In genomic region chr7:2886391-2886790, GRCh38 we compare ENCODE assay signal across 9 cellular contexts.
"Had no signal": no experiment of that assay in that cellular context is flagged by ENCODE, and none has a peak within 500 bp of the region (broad histone marks: within the 10 kb centered on the region; RNA-seq: fewer than 3 reads in every experiment).

No MANE protein-coding gene starts in this region.

- H3K4me3 Mint-ChIP-seq: activated naive CD4-positive, alpha-beta T cell treated with anti-CD3 and anti-CD28 coated beads for 36 hours; activated T-helper 17 cell treated with anti-CD3 and anti-CD28 coated beads, Interleukin-2, amount 50 U/mL, for 72 hours; nephron; T-helper 1 cell treated with Interleukin-12 subunit alpha and Interleukin-12 subunit beta and Interleukin-4 antibody, amounts not matched to agents 30 μg/mL and 1 μg/mL, for 36 hours had no signal

- H3K4me3 ChIP-seq: cardiac muscle cell, left ventricle myocardium inferior, testis, upper lobe of right lung had no signal

- H3K4me1 ChIP-seq: left ventricle myocardium inferior, parathyroid adenoma, testis, upper lobe of right lung had no signal

- H3K36me3 ChIP-seq: cardiac muscle cell, left ventricle myocardium inferior, upper lobe of right lung had no signal

- H3K79me2 ChIP-seq: parathyroid adenoma had no signal

- DNase-seq: left ventricle myocardium inferior, upper lobe of right lung had no signal

- H3K9me3 ChIP-seq: left ventricle myocardium inferior, testis, upper lobe of right lung had no signal

- H3K9ac ChIP-seq: parathyroid adenoma had no signal

- H3K9me3 Mint-ChIP-seq: activated naive CD4-positive, alpha-beta T cell treated with anti-CD3 and anti-CD28 coated beads for 36 hours; activated T-helper 17 cell treated with anti-CD3 and anti-CD28 coated beads, Interleukin-2, amount 50 U/mL, for 72 hours; nephron; T-helper 1 cell treated with Interleukin-12 subunit alpha and Interleukin-12 subunit beta and Interleukin-4 antibody, amounts not matched to agents 30 μg/mL and 1 μg/mL, for 36 hours had no signal

- H3K27ac ChIP-seq: cardiac muscle cell, left ventricle myocardium inferior, parathyroid adenoma, testis, upper lobe of right lung had no signal

- H3K27me3 Mint-ChIP-seq: activated T-helper 17 cell treated with anti-CD3 and anti-CD28 coated beads, Interleukin-2, amount 50 U/mL, for 72 hours had no signal

- H3K27ac Mint-ChIP-seq: activated naive CD4-positive, alpha-beta T cell treated with anti-CD3 and anti-CD28 coated beads for 36 hours; activated T-helper 17 cell treated with anti-CD3 and anti-CD28 coated beads, Interleukin-2, amount 50 U/mL, for 72 hours; T-helper 1 cell treated with Interleukin-12 subunit alpha and Interleukin-12 subunit beta and Interleukin-4 antibody, amounts not matched to agents 30 μg/mL and 1 μg/mL, for 36 hours had no signal

- H2AFZ ChIP-seq: parathyroid adenoma had no signal

- H3K27me3 ChIP-seq: cardiac muscle cell, testis, upper lobe of right lung had no signal
